In the genomic region with DNA sequence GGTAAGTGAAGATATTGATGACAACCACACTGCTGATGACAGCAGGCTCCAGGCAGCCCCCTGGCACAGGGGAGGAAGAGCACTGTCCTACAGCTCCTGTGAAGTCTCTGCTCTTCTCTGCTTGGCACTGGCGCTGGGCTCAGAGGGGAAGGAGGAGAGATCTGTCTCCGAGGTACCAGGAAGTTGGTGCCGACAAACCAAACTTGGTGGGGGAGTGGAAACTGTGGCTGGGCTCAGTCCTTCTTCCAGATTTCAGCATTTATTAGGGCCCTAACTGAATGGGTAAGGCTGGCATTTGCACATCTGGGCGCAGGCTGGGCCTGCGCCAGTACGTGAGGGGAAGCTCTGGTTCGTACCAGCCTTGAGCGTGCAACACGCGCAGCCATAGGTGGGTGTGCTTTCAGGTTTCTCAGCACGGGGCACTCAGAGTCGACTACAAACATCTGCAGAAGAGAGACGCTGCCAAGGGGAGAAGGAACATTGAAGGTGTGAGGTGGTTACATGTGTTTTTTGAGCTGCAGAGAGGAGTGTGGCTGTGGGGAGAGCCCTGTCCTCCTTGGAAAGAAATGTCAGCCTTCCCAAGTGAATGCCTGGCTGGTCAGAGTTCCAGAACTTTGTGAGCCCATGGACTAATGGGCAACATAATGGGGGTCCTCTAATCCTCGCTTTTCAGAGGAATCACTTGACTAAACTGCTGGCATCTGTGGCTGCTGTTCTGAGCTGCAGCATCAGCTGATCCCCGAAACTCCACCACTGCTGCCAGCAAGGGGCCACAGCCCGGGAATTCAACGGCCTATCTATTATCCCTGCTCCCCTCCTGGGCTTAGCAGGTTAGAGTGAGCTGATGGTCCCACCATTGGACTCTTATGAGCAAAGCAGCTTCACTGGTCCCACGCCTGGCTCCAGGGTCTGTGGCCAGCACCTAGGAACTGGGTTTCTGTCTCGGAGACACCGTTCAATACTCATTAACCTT, we compare ENCODE assay signal across 13 cellular contexts. TPM values are rescaled to one million over a fixed set of nuclear protein-coding genes. Genes with fewer than 3 reads are reported as not detected.
A peak's percentile ranks its signal among the peaks of the same experiment; 100 is the strongest.
DNase-seq lines count a peak whose midpoint lies in the region; ATAC-seq, FAIRE-seq and TF ChIP-seq lines count a peak whose summit lies in the region.
"Had no signal": no experiment of that assay in that cellular context is flagged by ENCODE, and none has a peak within 500 bp of the region (broad histone marks: within the 10 kb centered on the region; RNA-seq: fewer than 3 reads in every experiment).

No MANE protein-coding gene starts in this region.

- peak overlapping the region; percentile 70; the same call in 1 of the 2 replicates for H3K4me2 ChIP-seq in K562 (ENCODE audit: insufficient read depth, low read length)

- H3K4me3 Mint-ChIP-seq in CD4-positive, alpha-beta T cell, result peak overlapping the region; percentile 79
- peak overlapping the region; percentile 60 for H3K4me3 Mint-ChIP-seq in activated CD4-positive, alpha-beta T cell treated with anti-CD3 and anti-CD28 coated beads, Interleukin-2, amount 10 ng/mL, durations not matched to agents 7 days and 5 days
- H3K4me3 Mint-ChIP-seq: dendritic cell treated with granulocyte-macrophage colony-stimulating factor and Interleukin-4, amounts not matched to agents 40 ng/mL and 50 ng/mL, for 4 days had no signal

- no peak for TF ChIP-seq RAD21 in K562 (CRISPR knock-in tag; conservative IDR thresholded peaks at IDR 0.05 in 1 of 2, IDR thresholded peaks at IDR 0.05 in 1 of 2)

- H3K27me3 ChIP-seq in CD4-positive, alpha-beta T cell (ENCODE audit: control insufficient read depth, insufficient read depth, low read length), result no peaks in the 10 kb centered on the region
- H3K27me3 ChIP-seq in K562 (ENCODE audit: control insufficient read depth in 2 of 2, insufficient read depth in 2 of 2, low read length in 2 of 2), result no peaks in the 10 kb centered on the region
- no peaks in the 10 kb centered on the region for H3K27me3 ChIP-seq in rectal smooth muscle tissue (ENCODE audit: control insufficient read depth, insufficient read depth, low read length)
- no peaks in the 10 kb centered on the region for H3K27me3 ChIP-seq in gastrocnemius medialis

- H3K4me3 ChIP-seq in K562, result no peak overlapping the region
- no peak overlapping the region for H3K4me3 ChIP-seq in rectal smooth muscle tissue (ENCODE audit: low read length)
- no peak overlapping the region for H3K4me3 ChIP-seq in gastrocnemius medialis

- peak overlapping the region; percentile 51 for H3K27ac ChIP-seq in CD4-positive, alpha-beta T cell (ENCODE audit: low read depth, low read length)
- H3K27ac ChIP-seq in K562 (ENCODE audit: extremely low read depth, low read depth, low read length), result no peak overlapping the region
- H3K27ac ChIP-seq in rectal smooth muscle tissue (ENCODE audit: low read depth, low read length), result peak overlapping the region; percentile 73
- H3K27ac ChIP-seq in gastrocnemius medialis, result no peak overlapping the region

- H3K4me1 Mint-ChIP-seq in CD4-positive, alpha-beta T cell (ENCODE audit: low read depth), result peaks cover 37% of the 10 kb centered on the region
- H3K4me1 Mint-ChIP-seq in activated CD4-positive, alpha-beta T cell treated with anti-CD3 and anti-CD28 coated beads, Interleukin-2, amount 10 ng/mL, durations not matched to agents 7 days and 5 days, result peaks cover 38% of the 10 kb centered on the region

- H3K79me2 ChIP-seq in K562 (ENCODE audit: control insufficient read depth, insufficient read depth, low read length), result peaks cover 38% of the 10 kb centered on the region

- DNase-seq in CD4-positive, alpha-beta T cell, result peak in 9 of 10 experiments; percentile 17 to 50 (median 29)
- DNase-seq in activated CD4-positive, alpha-beta T cell treated with anti-CD3 and anti-CD28 coated beads, Interleukin-2, amount 10 ng/mL, durations not matched to agents 7 days and 5 days, result peak; percentile 48
- DNase-seq in K562 (ENCODE audit: extremely low read depth in 1 of 4, low spot score in 3 of 4) (no peak), NCI-H82 treated with DMSO at 0.1 percent for 48 hours (lab: John Stamatoyannopoulos, UW; ENCODE audit: unreplicated experiment) (no peak), DMS153 (lab: John Stamatoyannopoulos, UW) (no peak), Ammon's horn (ENCODE audit: low spot score) (no peak), gastrocnemius medialis (no peak)
- DNase-seq: left ventricle myocardium superior, SHP77 had no signal

- H3K9ac ChIP-seq in K562 (ENCODE audit: insufficient read depth in 1 of 2, low read depth in 2 of 2, low read length in 2 of 2) (peak overlapping the region; percentile 71 to 90; a peak in 1 of 4 replicates), rectal smooth muscle tissue (ENCODE audit: low read length) (no peak overlapping the region)

- POLR2A ChIA-PET in CD4-positive, alpha-beta T cell (lab: Charles Lee), result interaction anchor here (0.9 to 3.3 kb wide), 14 partner anchors 11 to 67 kb away, joined by 3 to 29 read pairs (median 7); partner anchors contain the start of gene ANKRD39
- POLR2A ChIA-PET in activated CD4-positive, alpha-beta T cell treated with anti-CD3 and anti-CD28 coated beads, Interleukin-2, amount 10 ng/mL, durations not matched to agents 7 days and 5 days (lab: Charles Lee), result no interaction called here
- POLR2A ChIA-PET in K562 (lab: Yijun Ruan, JAX), result interaction anchor here (0.6 to 3.3 kb wide), 7 partner anchors 12 to 57 kb away, joined by 3 to 13 read pairs (median 4); no protein-coding TSS in a partner anchor

- CTCF ChIA-PET in CD4-positive, alpha-beta T cell (lab: Charles Lee), result interaction anchor here (1.8 kb wide), 1 partner anchor 67 kb away, joined by 14 read pairs; the partner anchor contains the start of gene ANKRD39
- CTCF ChIA-PET in activated CD4-positive, alpha-beta T cell treated with anti-CD3 and anti-CD28 coated beads, Interleukin-2, amount 10 ng/mL, durations not matched to agents 7 days and 5 days (lab: Charles Lee), result interaction anchor here (0.7 to 2.0 kb wide), 3 partner anchors 12 to 21 kb away, joined by 3 to 6 read pairs (median 4); no protein-coding TSS in a partner anchor
- CTCF ChIA-PET in K562 (lab: Yijun Ruan, JAX; ENCODE audit: low intra/inter-chr PET ratio), result interaction anchor here (0.5 kb wide), 1 partner anchor 16 kb away, joined by 3 read pairs; no protein-coding TSS in a partner anchor

- no peak for TF ChIP-seq CTCF in CD4-positive, alpha-beta T cell (IDR thresholded peaks at IDR 0.05)
- no peak for TF ChIP-seq CTCF in K562 (IDR thresholded peaks at IDR 0.05 in 2 of 3, conservative IDR thresholded peaks at IDR 0.05 in 1 of 3; ENCODE audit: insufficient read depth in 2 of 3, low read depth in 1 of 3, low read length in 3 of 3)
- TF ChIP-seq CTCF in gastrocnemius medialis (IDR thresholded peaks at IDR 0.05 in 4 of 5, conservative IDR thresholded peaks at IDR 0.05 in 1 of 5), result no peak

- intact Hi-C loops in CD4-positive, alpha-beta T cell (cut with DNase I, micrococcal nuclease), result loop anchor here in 1 of 2 experiments (2.0 to 5.0 kb wide), 2 partner anchors 16 to 37 kb away; no protein-coding TSS in a partner anchor
- intact Hi-C loops in K562 (cut with micrococcal nuclease), result no loop called here
- intact Hi-C loops in gastrocnemius medialis (cut with DNase I; ENCODE audit: low total_unique reads), result no loop called here

- H3K9me1 ChIP-seq in K562 (ENCODE audit: control insufficient read depth, insufficient read depth, low read length), result no peaks in the 10 kb centered on the region

- peak; percentile 81 for ATAC-seq in CD4-positive, alpha-beta T cell (ENCODE audit: poor library complexity)
- no peak for ATAC-seq in K562
- ATAC-seq in gastrocnemius medialis, result no peak
- ATAC-seq: HCT116, left ventricle myocardium superior had no signal

- no peaks in the 10 kb centered on the region for H4K20me1 ChIP-seq in K562 (replicated peaks; ENCODE audit: control insufficient read depth, insufficient read depth, low read length)

- H3K36me3 Mint-ChIP-seq in CD4-positive, alpha-beta T cell (ENCODE audit: low read depth), result peaks cover 4% of the 10 kb centered on the region
- no peaks in the 10 kb centered on the region for H3K36me3 Mint-ChIP-seq in activated CD4-positive, alpha-beta T cell treated with anti-CD3 and anti-CD28 coated beads, Interleukin-2, amount 10 ng/mL, durations not matched to agents 7 days and 5 days (ENCODE audit: low read depth)

- 85% methylated on average over 19 of the region's 20 CpGs for WGBS in K562 (ENCODE audit: insufficient coverage, low coverage, missing lambda C conversion rate)

- no peaks in the 10 kb centered on the region for H3K9me3 Mint-ChIP-seq in CD4-positive, alpha-beta T cell
- H3K9me3 Mint-ChIP-seq in activated CD4-positive, alpha-beta T cell treated with anti-CD3 and anti-CD28 coated beads, Interleukin-2, amount 10 ng/mL, durations not matched to agents 7 days and 5 days, result no peaks in the 10 kb centered on the region
- H3K9me3 Mint-ChIP-seq: dendritic cell treated with granulocyte-macrophage colony-stimulating factor and Interleukin-4, amounts not matched to agents 40 ng/mL and 50 ng/mL, for 4 days had no signal

- no TSS peak for BruUV-seq in K562 (replicated peaks; lab: Mats Ljungman, UMichigan)

- H3K36me3 ChIP-seq in K562 (ENCODE audit: control insufficient read depth, insufficient read depth, low read length) (no peaks in the 10 kb centered on the region), rectal smooth muscle tissue (ENCODE audit: control insufficient read depth, insufficient read depth, low read length) (no peaks in the 10 kb centered on the region), gastrocnemius medialis (no peaks in the 10 kb centered on the region)

- H2AFZ ChIP-seq in K562 (ENCODE audit: low read depth, low read length), result peak overlapping the region; percentile 71; the same call in 1 of the 2 replicates

- in situ Hi-C loops in K562 (cut with MboI) (no loop called here), gastrocnemius medialis (cut with MboI; ENCODE audit: low sequenced_read_pairs in 4 of 4) (no loop called here)

- peaks cover 72 to 80% of the 10 kb centered on the region in 2 experiments for H3K4me1 ChIP-seq in K562 (replicated peaks in 1 of 2; ENCODE audit: control insufficient read depth in 2 of 2, insufficient read depth in 2 of 2, low read length in 2 of 2)
- peaks cover 29% of the 10 kb centered on the region for H3K4me1 ChIP-seq in rectal smooth muscle tissue (ENCODE audit: control insufficient read depth, insufficient read depth, low read length)
- H3K4me1 ChIP-seq in gastrocnemius medialis, result peaks cover 12 to 14% of the 10 kb centered on the region in 2 donors

- FAIRE-seq in K562 (lab: Jason Lieb, UNC), result no peak

- no peak for TF ChIP-seq EP300 in K562 (IDR thresholded peaks at IDR 0.05; ENCODE audit: low read length)

- TF ChIP-seq POLR2A in K562 (conservative IDR thresholded peaks at IDR 0.05) (no peak), gastrocnemius medialis (IDR thresholded peaks at IDR 0.05) (no peak)

- H3K27ac Mint-ChIP-seq in CD4-positive, alpha-beta T cell, result peak overlapping the region; percentile 92
- peak overlapping the region; percentile 81 for H3K27ac Mint-ChIP-seq in activated CD4-positive, alpha-beta T cell treated with anti-CD3 and anti-CD28 coated beads, Interleukin-2, amount 10 ng/mL, durations not matched to agents 7 days and 5 days
- H3K27ac Mint-ChIP-seq: dendritic cell treated with granulocyte-macrophage colony-stimulating factor and Interleukin-4, amounts not matched to agents 40 ng/mL and 50 ng/mL, for 4 days; progenitor cell of endocrine pancreas had no signal

- H3K9me3 ChIP-seq in CD4-positive, alpha-beta T cell (ENCODE audit: control insufficient read depth, low read length), result no peaks in the 10 kb centered on the region
- H3K9me3 ChIP-seq in K562 (replicated peaks; ENCODE audit: control insufficient read depth, insufficient read depth, low read depth, low read length) (no peaks in the 10 kb centered on the region), gastrocnemius medialis (no peaks in the 10 kb centered on the region)

- no peaks in the 10 kb centered on the region for H3K27me3 Mint-ChIP-seq in CD4-positive, alpha-beta T cell
- H3K27me3 Mint-ChIP-seq in activated CD4-positive, alpha-beta T cell treated with anti-CD3 and anti-CD28 coated beads, Interleukin-2, amount 10 ng/mL, durations not matched to agents 7 days and 5 days, result peaks cover 2% of the 10 kb centered on the region

RNA-seq across cellular contexts. Expression of gene SEMA4C, which starts 55.2 kb away (rescaled TPM):
- total RNA-seq in CD4-positive, alpha-beta T cell, result 10 to 100 TPM; 55.8 to 56.8 TPM
- total RNA-seq in activated CD4-positive, alpha-beta T cell treated with anti-CD3 and anti-CD28 coated beads, Interleukin-2, amount 10 ng/mL, durations not matched to agents 7 days and 5 days, result 10 to 100 TPM; 25.5 to 35.4 TPM
- 229 and 466 TPM in 2 replicates for total RNA-seq in K562 (2011; cell fraction: chromatin; rRNA removed; ENCODE audit: low replicate concordance)
- 309 and 326 TPM in 2 replicates for total RNA-seq in K562 (2011; cell fraction: nucleolus; rRNA removed)
- total RNA-seq in K562 (2011; cell fraction: nucleoplasm; rRNA removed), result 244 and 282 TPM in 2 replicates
- total RNA-seq in K562 (2014; rRNA removed), result 28.8 and 35.6 TPM in 2 replicates
- 7.3 and 9.5 TPM in 2 replicates for total RNA-seq in K562 (2014; rRNA removed; fragmentation: Illumina TruSeq; extraction: Trizol)
- total RNA-seq in K562 (2015; rRNA removed; fragmentation: Illumina TruSeq; extraction: Trizol), result 23.9 and 24.6 TPM in 2 replicates
- 45.2 and 54.4 TPM in 2 replicates for total RNA-seq in K562 (2021)
- polyA plus RNA-seq in K562 (2011; rRNA removed), result 59.7 and 110 TPM in 2 replicates
- 50.2 and 68.3 TPM in 2 replicates for polyA plus RNA-seq in K562 (2011; cell fraction: cytosol; rRNA removed)
- 313 and 392 TPM in 2 replicates for polyA plus RNA-seq in K562 (2011; cell fraction: nucleus; rRNA removed)
- polyA plus RNA-seq in K562 (2012), result 39.1 and 59.5 TPM in 2 replicates
- polyA plus RNA-seq in K562 (2014; fragmentation: Illumina TruSeq; extraction: Trizol), result 21.8 and 29.4 TPM in 2 replicates
- polyA plus RNA-seq in K562 (2014; fragmentation: Nextera tagmentation; extraction: Ambion mirVana), result under 1 TPM; 0.32 to 0.89 TPM
- polyA plus RNA-seq in K562 (2014; rRNA removed), result 35.5 and 36.2 TPM in 2 replicates
- 56.4 and 73.7 TPM in 2 replicates for polyA minus RNA-seq in K562 (2011; rRNA and poly(A)+ RNA removed)
- polyA minus RNA-seq in K562 (2011; cell fraction: cytosol; rRNA and poly(A)+ RNA removed), result 58.2 and 59.2 TPM in 2 replicates
- polyA minus RNA-seq in K562 (2011; cell fraction: nucleus; rRNA and poly(A)+ RNA removed), result 58.7 and 72.1 TPM in 2 replicates
- total RNA-seq in gastrocnemius medialis, result 1 to 10 TPM; 3.2 to 8.6 (median 6.5) TPM

Comparison
In these comparisons a context has a peak if more than half of its experiments do, and no peak if none do; other contexts are left out.
1. DNase-seq: peak in CD4-positive, alpha-beta T cell (9 of 10) and activated CD4-positive, alpha-beta T cell treated with anti-CD3 and anti-CD28 coated beads, Interleukin-2, amount 10 ng/mL, durations not matched to agents 7 days and 5 days (single experiment); none in K562 (0 of 4), NCI-H82 treated with DMSO at 0.1 percent for 48 hours (single experiment), DMS153 (single experiment), Ammon's horn (single experiment) and gastrocnemius medialis (0 of 2).
2. H3K27ac ChIP-seq: peak in CD4-positive, alpha-beta T cell (single experiment) and rectal smooth muscle tissue (single experiment); none in K562 (single experiment) and gastrocnemius medialis (0 of 4).